ENCODE assay signal across 8 cellular contexts in genomic region chr5:50710838-50711237, GRCh38. TPM values are rescaled to one million over a fixed set of nuclear protein-coding genes. Genes with fewer than 3 reads are reported as not detected.
DNase-seq lines count a peak whose midpoint lies in the region; ATAC-seq and TF ChIP-seq lines count a peak whose summit lies in the region.

No MANE protein-coding gene starts in this region.

- DNase-seq in activated naive CD4-positive, alpha-beta T cell (lab: John Stamatoyannopoulos, UW): no peak
- no peak for DNase-seq in activated naive CD8-positive, alpha-beta T cell treated with anti-CD3 and anti-CD28 coated beads, Interleukin-2, amount 10 ng/mL, durations not matched to agents 7 days and 5 days
- DNase-seq in thoracic aorta (ENCODE audit: low spot score): no peak
- DNase-seq in stimulated activated CD4-positive, alpha-beta T cell treated with anti-CD3 and anti-CD28 coated beads, Interleukin-15, amount 100 ng/mL, for 24 hours: no peak
- no peak for DNase-seq in NCI-H1694 treated with DMSO at 0.1 percent for 48 hours (lab: John Stamatoyannopoulos, UW)
- DNase-seq in retina: no peak

- POLR2A ChIA-PET in activated naive CD8-positive, alpha-beta T cell treated with anti-CD3 and anti-CD28 coated beads, Interleukin-2, amount 10 ng/mL, durations not matched to agents 7 days and 5 days (lab: Charles Lee): interaction anchor here (1.0 to 1.7 kb wide), 4 partner anchors 11 to 45 kb away, joined by 3 to 8 read pairs (median 3); partner anchors contain the start of gene PARP8

- no peak for TF ChIP-seq CTCF in thoracic aorta (IDR thresholded peaks at IDR 0.05)

- H3K27me3 ChIP-seq in thoracic aorta (replicated peaks; ENCODE audit: insufficient read depth): no peaks in the 10 kb centered on the region

- H3K27me3 Mint-ChIP-seq in activated naive CD4-positive, alpha-beta T cell treated with anti-CD3 and anti-CD28 coated beads, Interleukin-2, amount 50 U/mL, for 24 hours: no peaks in the 10 kb centered on the region
- no peaks in the 10 kb centered on the region for H3K27me3 Mint-ChIP-seq in activated naive CD8-positive, alpha-beta T cell treated with anti-CD3 and anti-CD28 coated beads, Interleukin-2, amount 10 ng/mL, durations not matched to agents 7 days and 5 days

- peak overlapping the region; percentile 0 for H3K4me3 ChIP-seq in thoracic aorta

- H3K9me3 ChIP-seq in thoracic aorta: no peaks in the 10 kb centered on the region

- no peak overlapping the region for H3K27ac ChIP-seq in thoracic aorta

- peaks cover 91% of the 10 kb centered on the region for H3K4me1 Mint-ChIP-seq in activated naive CD4-positive, alpha-beta T cell treated with anti-CD3 and anti-CD28 coated beads, Interleukin-2, amount 50 U/mL, for 24 hours
- H3K4me1 Mint-ChIP-seq in activated naive CD8-positive, alpha-beta T cell treated with anti-CD3 and anti-CD28 coated beads, Interleukin-2, amount 10 ng/mL, durations not matched to agents 7 days and 5 days: peaks cover 51% of the 10 kb centered on the region

- peak overlapping the region; percentile 85 for H3K4me3 Mint-ChIP-seq in activated naive CD4-positive, alpha-beta T cell treated with anti-CD3 and anti-CD28 coated beads, Interleukin-2, amount 50 U/mL, for 24 hours
- peak overlapping the region; percentile 81 for H3K4me3 Mint-ChIP-seq in activated naive CD8-positive, alpha-beta T cell treated with anti-CD3 and anti-CD28 coated beads, Interleukin-2, amount 10 ng/mL, durations not matched to agents 7 days and 5 days

- no peaks in the 10 kb centered on the region for H3K9me3 Mint-ChIP-seq in activated naive CD4-positive, alpha-beta T cell treated with anti-CD3 and anti-CD28 coated beads, Interleukin-2, amount 50 U/mL, for 24 hours
- H3K9me3 Mint-ChIP-seq in activated naive CD8-positive, alpha-beta T cell treated with anti-CD3 and anti-CD28 coated beads, Interleukin-2, amount 10 ng/mL, durations not matched to agents 7 days and 5 days: peaks cover under 1% of the 10 kb centered on the region

- H3K36me3 ChIP-seq in thoracic aorta: no peaks in the 10 kb centered on the region

- peak overlapping the region; percentile 95 for H3K27ac Mint-ChIP-seq in activated naive CD4-positive, alpha-beta T cell treated with anti-CD3 and anti-CD28 coated beads, Interleukin-2, amount 50 U/mL, for 24 hours
- peak overlapping the region; percentile 87 for H3K27ac Mint-ChIP-seq in activated naive CD8-positive, alpha-beta T cell treated with anti-CD3 and anti-CD28 coated beads, Interleukin-2, amount 10 ng/mL, durations not matched to agents 7 days and 5 days

- peaks cover 6% of the 10 kb centered on the region for H3K36me3 Mint-ChIP-seq in activated naive CD4-positive, alpha-beta T cell treated with anti-CD3 and anti-CD28 coated beads, Interleukin-2, amount 50 U/mL, for 24 hours
- peaks cover 20% of the 10 kb centered on the region for H3K36me3 Mint-ChIP-seq in activated naive CD8-positive, alpha-beta T cell treated with anti-CD3 and anti-CD28 coated beads, Interleukin-2, amount 10 ng/mL, durations not matched to agents 7 days and 5 days

- H3K4me1 ChIP-seq in thoracic aorta (ENCODE audit: control insufficient read depth in 1 of 2, low read depth in 2 of 2): peaks cover 25 to 26% of the 10 kb centered on the region in 2 donors

- ATAC-seq in HG03064 (IDR thresholded peaks at IDR 0.05; ENCODE audit: low read depth, unreplicated experiment) (peak; percentile 23), thoracic aorta (ENCODE audit: insufficient number of reproducible peaks, low FRiP score, low read depth) (no peak)
- peak; percentile 7 for ATAC-seq in activated naive CD8-positive, alpha-beta T cell treated with anti-CD3 and anti-CD28 coated beads, Interleukin-2, amount 10 ng/mL, durations not matched to agents 7 days and 5 days (ENCODE audit: low read depth)

RNA-seq across cellular contexts. Expression of gene PARP8, which starts 44.4 kb away (rescaled TPM):
- total RNA-seq in activated naive CD8-positive, alpha-beta T cell treated with anti-CD3 and anti-CD28 coated beads, Interleukin-2, amount 10 ng/mL, durations not matched to agents 7 days and 5 days: 100 to 1,000 TPM; 159 to 178 TPM
- total RNA-seq in thoracic aorta: 10 to 100 TPM; 27.5 to 34.7 TPM

Comparison
In these comparisons a context has a peak if more than half of its experiments do, and no peak if none do; other contexts are left out.
1. RNA of gene PARP8, which starts 44.4 kb away (total RNA-seq): 159 to 178 TPM in activated naive CD8-positive, alpha-beta T cell treated with anti-CD3 and anti-CD28 coated beads, Interleukin-2, amount 10 ng/mL, durations not matched to agents 7 days and 5 days; 27.5 to 34.7 TPM in thoracic aorta; every median in the first group is over 4 times any median in the second.